1 cellular context compared by ENCODE assay signal in the genomic region with DNA sequence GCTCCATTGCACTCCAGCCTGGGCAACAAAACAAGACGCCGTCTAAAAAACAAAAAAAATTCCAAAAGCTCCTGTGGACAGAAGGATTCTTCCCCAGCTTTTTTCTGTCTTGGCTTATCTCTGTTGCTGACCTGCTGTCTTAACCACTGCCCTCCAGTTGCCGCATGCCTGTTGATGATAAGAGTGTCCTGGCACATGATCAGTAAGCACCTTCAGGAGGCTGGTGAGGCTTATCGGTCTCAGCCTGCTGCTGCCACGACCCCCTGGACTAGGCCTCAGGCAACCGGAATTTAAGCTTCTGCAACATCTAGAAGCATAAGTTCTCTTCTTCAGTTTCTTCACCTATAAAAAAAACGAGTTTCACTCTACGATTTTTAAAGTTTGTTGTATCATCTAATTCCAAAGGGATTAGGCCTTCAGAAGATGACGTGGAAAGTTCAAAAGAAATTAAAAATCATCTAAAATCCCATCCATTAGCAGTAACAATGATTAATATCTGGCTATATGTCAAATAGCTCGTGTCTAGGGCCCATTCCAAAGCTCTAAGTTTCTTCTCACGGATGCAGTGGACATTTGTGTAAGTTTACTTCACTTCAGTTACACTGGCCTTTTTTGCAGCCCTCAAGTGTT.
A peak's percentile ranks its signal among the peaks of the same experiment; 100 is the strongest.
TF ChIP-seq lines count a peak whose summit lies in the region.

No MANE protein-coding gene starts in this region.

TF ChIP-seq in K562, 482 proteins besides CTCF, POLR2A, EP300 and RAD21 (continued from another document and continues in another):
- TF ChIP-seq, protein P1, sequence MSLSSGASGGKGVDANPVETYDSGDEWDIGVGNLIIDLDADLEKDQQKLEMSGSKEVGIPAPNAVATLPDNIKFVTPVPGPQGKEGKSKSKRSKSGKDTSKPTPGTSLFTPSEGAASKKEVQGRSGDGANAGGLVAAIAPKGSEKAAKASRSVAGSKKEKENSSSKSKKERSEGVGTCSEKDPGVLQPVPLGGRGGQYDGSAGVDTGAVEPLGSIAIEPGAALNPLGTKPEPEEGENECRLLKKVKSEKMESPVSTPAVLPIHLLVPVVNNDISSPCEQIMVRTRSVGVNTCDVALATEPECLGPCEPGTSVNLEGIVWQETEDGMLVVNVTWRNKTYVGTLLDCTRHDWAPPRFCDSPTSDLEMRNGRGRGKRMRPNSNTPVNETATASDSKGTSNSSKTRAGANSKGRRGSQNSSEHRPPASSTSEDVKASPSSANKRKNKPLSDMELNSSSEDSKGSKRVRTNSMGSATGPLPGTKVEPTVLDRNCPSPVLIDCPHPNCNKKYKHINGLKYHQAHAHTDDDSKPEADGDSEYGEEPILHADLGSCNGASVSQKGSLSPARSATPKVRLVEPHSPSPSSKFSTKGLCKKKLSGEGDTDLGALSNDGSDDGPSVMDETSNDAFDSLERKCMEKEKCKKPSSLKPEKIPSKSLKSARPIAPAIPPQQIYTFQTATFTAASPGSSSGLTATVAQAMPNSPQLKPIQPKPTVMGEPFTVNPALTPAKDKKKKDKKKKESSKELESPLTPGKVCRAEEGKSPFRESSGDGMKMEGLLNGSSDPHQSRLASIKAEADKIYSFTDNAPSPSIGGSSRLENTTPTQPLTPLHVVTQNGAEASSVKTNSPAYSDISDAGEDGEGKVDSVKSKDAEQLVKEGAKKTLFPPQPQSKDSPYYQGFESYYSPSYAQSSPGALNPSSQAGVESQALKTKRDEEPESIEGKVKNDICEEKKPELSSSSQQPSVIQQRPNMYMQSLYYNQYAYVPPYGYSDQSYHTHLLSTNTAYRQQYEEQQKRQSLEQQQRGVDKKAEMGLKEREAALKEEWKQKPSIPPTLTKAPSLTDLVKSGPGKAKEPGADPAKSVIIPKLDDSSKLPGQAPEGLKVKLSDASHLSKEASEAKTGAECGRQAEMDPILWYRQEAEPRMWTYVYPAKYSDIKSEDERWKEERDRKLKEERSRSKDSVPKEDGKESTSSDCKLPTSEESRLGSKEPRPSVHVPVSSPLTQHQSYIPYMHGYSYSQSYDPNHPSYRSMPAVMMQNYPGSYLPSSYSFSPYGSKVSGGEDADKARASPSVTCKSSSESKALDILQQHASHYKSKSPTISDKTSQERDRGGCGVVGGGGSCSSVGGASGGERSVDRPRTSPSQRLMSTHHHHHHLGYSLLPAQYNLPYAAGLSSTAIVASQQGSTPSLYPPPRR (CRISPR knock-in tag; IDR thresholded peaks at IDR 0.05; ENCODE audit: borderline replicate concordance), result peak; percentile 97; the same call in 1 of the 2 replicates
- peak; percentile 100 for TF ChIP-seq DPF2 (IDR thresholded peaks at IDR 0.05)
- TF ChIP-seq ZBTB8A (IDR thresholded peaks at IDR 0.05; ENCODE audit: partially characterized antibody), result no peak
- TF ChIP-seq ZNF507 (tag; conservative IDR thresholded peaks at IDR 0.05), result no peak
- TF ChIP-seq ZNF436 (CRISPR knock-in tag; IDR thresholded peaks at IDR 0.05), result no peak
- peak; percentile 62; the same call in 1 of the 2 replicates for TF ChIP-seq ZNF707 (CRISPR knock-in tag; conservative IDR thresholded peaks at IDR 0.05)
- TF ChIP-seq MECOM (CRISPR knock-in tag; IDR thresholded peaks at IDR 0.05), result peak; percentile 93
- peak; percentile 65; the same call in 1 of the 2 replicates for TF ChIP-seq RB1 (IDR thresholded peaks at IDR 0.05; ENCODE audit: low read depth)
- peak; percentile 96 for TF ChIP-seq NCOA1 (IDR thresholded peaks at IDR 0.05; ENCODE audit: low read depth)
- peak; percentile 77; the same call in 1 of the 2 replicates for TF ChIP-seq E2F3 (CRISPR knock-in tag; IDR thresholded peaks at IDR 0.05)
- TF ChIP-seq HNRNPH1 (optimal IDR thresholded peaks at IDR 0.05; ENCODE audit: low read depth, low read length), result no peak
- TF ChIP-seq ZC3H8 (IDR thresholded peaks at IDR 0.05), result no peak
- no peak for TF ChIP-seq XRCC3 (IDR thresholded peaks at IDR 0.05)
- peak; percentile 98 for TF ChIP-seq HLTF (IDR thresholded peaks at IDR 0.05)
- TF ChIP-seq, protein P2, sequence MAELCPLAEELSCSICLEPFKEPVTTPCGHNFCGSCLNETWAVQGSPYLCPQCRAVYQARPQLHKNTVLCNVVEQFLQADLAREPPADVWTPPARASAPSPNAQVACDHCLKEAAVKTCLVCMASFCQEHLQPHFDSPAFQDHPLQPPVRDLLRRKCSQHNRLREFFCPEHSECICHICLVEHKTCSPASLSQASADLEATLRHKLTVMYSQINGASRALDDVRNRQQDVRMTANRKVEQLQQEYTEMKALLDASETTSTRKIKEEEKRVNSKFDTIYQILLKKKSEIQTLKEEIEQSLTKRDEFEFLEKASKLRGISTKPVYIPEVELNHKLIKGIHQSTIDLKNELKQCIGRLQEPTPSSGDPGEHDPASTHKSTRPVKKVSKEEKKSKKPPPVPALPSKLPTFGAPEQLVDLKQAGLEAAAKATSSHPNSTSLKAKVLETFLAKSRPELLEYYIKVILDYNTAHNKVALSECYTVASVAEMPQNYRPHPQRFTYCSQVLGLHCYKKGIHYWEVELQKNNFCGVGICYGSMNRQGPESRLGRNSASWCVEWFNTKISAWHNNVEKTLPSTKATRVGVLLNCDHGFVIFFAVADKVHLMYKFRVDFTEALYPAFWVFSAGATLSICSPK (IDR thresholded peaks at IDR 0.05; ENCODE audit: borderline replicate concordance), result no peak
- TF ChIP-seq POLR2AphosphoS5 (IDR thresholded peaks at IDR 0.05; ENCODE audit: control insufficient read depth, insufficient read depth, low read depth, low read length), result peak; percentile 99
- TF ChIP-seq FUS (optimal IDR thresholded peaks at IDR 0.05; ENCODE audit: low read depth, low read length), result no peak
- TF ChIP-seq, protein P3, sequence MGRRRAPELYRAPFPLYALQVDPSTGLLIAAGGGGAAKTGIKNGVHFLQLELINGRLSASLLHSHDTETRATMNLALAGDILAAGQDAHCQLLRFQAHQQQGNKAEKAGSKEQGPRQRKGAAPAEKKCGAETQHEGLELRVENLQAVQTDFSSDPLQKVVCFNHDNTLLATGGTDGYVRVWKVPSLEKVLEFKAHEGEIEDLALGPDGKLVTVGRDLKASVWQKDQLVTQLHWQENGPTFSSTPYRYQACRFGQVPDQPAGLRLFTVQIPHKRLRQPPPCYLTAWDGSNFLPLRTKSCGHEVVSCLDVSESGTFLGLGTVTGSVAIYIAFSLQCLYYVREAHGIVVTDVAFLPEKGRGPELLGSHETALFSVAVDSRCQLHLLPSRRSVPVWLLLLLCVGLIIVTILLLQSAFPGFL (CRISPR knock-in tag; IDR thresholded peaks at IDR 0.05), result no peak
- no peak for TF ChIP-seq HNRNPL (IDR thresholded peaks at IDR 0.05; ENCODE audit: low read depth, low read length)
- TF ChIP-seq ZFP30 (CRISPR knock-in tag; IDR thresholded peaks at IDR 0.05; ENCODE audit: borderline replicate concordance), result no peak
- no peak for TF ChIP-seq SIN3B (IDR thresholded peaks at IDR 0.05; ENCODE audit: low read depth)
- TF ChIP-seq, protein P4, sequence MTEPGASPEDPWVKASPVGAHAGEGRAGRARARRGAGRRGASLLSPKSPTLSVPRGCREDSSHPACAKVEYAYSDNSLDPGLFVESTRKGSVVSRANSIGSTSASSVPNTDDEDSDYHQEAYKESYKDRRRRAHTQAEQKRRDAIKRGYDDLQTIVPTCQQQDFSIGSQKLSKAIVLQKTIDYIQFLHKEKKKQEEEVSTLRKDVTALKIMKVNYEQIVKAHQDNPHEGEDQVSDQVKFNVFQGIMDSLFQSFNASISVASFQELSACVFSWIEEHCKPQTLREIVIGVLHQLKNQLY (CRISPR knock-in tag; conservative IDR thresholded peaks at IDR 0.05), result no peak
- TF ChIP-seq KDM1A (IDR thresholded peaks at IDR 0.05), result peak; percentile 97 to 98
- TF ChIP-seq, protein P5, sequence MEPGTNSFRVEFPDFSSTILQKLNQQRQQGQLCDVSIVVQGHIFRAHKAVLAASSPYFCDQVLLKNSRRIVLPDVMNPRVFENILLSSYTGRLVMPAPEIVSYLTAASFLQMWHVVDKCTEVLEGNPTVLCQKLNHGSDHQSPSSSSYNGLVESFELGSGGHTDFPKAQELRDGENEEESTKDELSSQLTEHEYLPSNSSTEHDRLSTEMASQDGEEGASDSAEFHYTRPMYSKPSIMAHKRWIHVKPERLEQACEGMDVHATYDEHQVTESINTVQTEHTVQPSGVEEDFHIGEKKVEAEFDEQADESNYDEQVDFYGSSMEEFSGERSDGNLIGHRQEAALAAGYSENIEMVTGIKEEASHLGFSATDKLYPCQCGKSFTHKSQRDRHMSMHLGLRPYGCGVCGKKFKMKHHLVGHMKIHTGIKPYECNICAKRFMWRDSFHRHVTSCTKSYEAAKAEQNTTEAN (CRISPR knock-in tag; IDR thresholded peaks at IDR 0.05), result no peak
- TF ChIP-seq NR3C1 (CRISPR knock-in tag; IDR thresholded peaks at IDR 0.05), result no peak
- peak; percentile 84 for TF ChIP-seq ZFX (CRISPR knock-in tag; IDR thresholded peaks at IDR 0.05)
- TF ChIP-seq ZNF583 (CRISPR knock-in tag; IDR thresholded peaks at IDR 0.05), result peak; percentile 88
- TF ChIP-seq, protein P6, sequence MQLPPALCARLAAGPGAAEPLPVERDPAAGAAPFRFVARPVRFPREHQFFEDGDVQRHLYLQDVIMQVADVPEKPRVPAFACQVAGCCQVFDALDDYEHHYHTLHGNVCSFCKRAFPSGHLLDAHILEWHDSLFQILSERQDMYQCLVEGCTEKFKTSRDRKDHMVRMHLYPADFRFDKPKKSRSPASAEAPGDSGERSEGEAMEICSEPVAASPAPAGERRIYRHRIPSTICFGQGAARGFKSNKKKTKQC (CRISPR knock-in tag; IDR thresholded peaks at IDR 0.05), result no peak
- peak; percentile 57 to 78; a peak in 3 of 4 replicates for TF ChIP-seq MAZ (CRISPR knock-in tag; conservative IDR thresholded peaks at IDR 0.05 in 1 of 2, IDR thresholded peaks at IDR 0.05 in 1 of 2)
- peak in 1 of 3 experiments; percentile 41 for TF ChIP-seq YY1 (IDR thresholded peaks at IDR 0.05; ENCODE audit: borderline replicate concordance in 1 of 3, control insufficient read depth in 1 of 3, extremely low read depth in 1 of 3, insufficient read depth in 3 of 3, insufficient read length in 1 of 3, insufficient replicate concordance in 2 of 3, low read depth in 1 of 3, low read length in 2 of 3)
- TF ChIP-seq NFE2 (IDR thresholded peaks at IDR 0.05; ENCODE audit: low read depth), result peak; percentile 77
- no peak for TF ChIP-seq NELFE (IDR thresholded peaks at IDR 0.05; ENCODE audit: insufficient read depth, insufficient read length)
- TF ChIP-seq JUND (IDR thresholded peaks at IDR 0.05; ENCODE audit: borderline replicate concordance, low read depth, low read length), result peak; percentile 87
- TF ChIP-seq JUND (tag; IDR thresholded peaks at IDR 0.05; ENCODE audit: borderline replicate concordance, low read depth, low read length), result peak; percentile 71; the same call in 1 of the 3 replicates
- no peak for TF ChIP-seq ZNF785 (CRISPR knock-in tag; IDR thresholded peaks at IDR 0.05)
- TF ChIP-seq, protein P7, sequence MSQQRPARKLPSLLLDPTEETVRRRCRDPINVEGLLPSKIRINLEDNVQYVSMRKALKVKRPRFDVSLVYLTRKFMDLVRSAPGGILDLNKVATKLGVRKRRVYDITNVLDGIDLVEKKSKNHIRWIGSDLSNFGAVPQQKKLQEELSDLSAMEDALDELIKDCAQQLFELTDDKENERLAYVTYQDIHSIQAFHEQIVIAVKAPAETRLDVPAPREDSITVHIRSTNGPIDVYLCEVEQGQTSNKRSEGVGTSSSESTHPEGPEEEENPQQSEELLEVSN (IDR thresholded peaks at IDR 0.05; ENCODE audit: borderline replicate concordance in 1 of 2, extremely low read depth in 1 of 2, insufficient read depth in 1 of 2, insufficient read length in 1 of 2, low read depth in 1 of 2, low read length in 1 of 2, poor library complexity in 1 of 2, severe bottlenecking in 1 of 2), result peak in 1 of 2 experiments; percentile 18
- no peak for TF ChIP-seq ZNF551 (CRISPR knock-in tag; IDR thresholded peaks at IDR 0.05)
- peak; percentile 65 for TF ChIP-seq EP400 (IDR thresholded peaks at IDR 0.05)
- no peak for TF ChIP-seq ZNF212 (CRISPR knock-in tag; IDR thresholded peaks at IDR 0.05)
- peak; percentile 98 for TF ChIP-seq ZNF589 (CRISPR knock-in tag; IDR thresholded peaks at IDR 0.05; ENCODE audit: low read depth)
- peak; percentile 92 for TF ChIP-seq ZNF311 (CRISPR knock-in tag; IDR thresholded peaks at IDR 0.05)
- 0 out of 2 replicates have a peak, but pooled peaks have one; percentile 68 for TF ChIP-seq HMG20A (CRISPR knock-in tag; conservative IDR thresholded peaks at IDR 0.05)
- 0 out of 2 replicates have a peak, but pooled peaks have one; percentile 42 for TF ChIP-seq ZNF324 (CRISPR knock-in tag; IDR thresholded peaks at IDR 0.05)
- TF ChIP-seq, protein P8, sequence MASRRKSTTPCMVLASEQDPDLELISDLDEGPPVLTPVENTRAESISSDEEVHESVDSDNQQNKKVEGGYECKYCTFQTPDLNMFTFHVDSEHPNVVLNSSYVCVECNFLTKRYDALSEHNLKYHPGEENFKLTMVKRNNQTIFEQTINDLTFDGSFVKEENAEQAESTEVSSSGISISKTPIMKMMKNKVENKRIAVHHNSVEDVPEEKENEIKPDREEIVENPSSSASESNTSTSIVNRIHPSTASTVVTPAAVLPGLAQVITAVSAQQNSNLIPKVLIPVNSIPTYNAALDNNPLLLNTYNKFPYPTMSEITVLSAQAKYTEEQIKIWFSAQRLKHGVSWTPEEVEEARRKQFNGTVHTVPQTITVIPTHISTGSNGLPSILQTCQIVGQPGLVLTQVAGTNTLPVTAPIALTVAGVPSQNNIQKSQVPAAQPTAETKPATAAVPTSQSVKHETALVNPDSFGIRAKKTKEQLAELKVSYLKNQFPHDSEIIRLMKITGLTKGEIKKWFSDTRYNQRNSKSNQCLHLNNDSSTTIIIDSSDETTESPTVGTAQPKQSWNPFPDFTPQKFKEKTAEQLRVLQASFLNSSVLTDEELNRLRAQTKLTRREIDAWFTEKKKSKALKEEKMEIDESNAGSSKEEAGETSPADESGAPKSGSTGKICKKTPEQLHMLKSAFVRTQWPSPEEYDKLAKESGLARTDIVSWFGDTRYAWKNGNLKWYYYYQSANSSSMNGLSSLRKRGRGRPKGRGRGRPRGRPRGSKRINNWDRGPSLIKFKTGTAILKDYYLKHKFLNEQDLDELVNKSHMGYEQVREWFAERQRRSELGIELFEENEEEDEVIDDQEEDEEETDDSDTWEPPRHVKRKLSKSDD (conservative IDR thresholded peaks at IDR 0.05; ENCODE audit: low read length), result no peak
- TF ChIP-seq, protein P9, sequence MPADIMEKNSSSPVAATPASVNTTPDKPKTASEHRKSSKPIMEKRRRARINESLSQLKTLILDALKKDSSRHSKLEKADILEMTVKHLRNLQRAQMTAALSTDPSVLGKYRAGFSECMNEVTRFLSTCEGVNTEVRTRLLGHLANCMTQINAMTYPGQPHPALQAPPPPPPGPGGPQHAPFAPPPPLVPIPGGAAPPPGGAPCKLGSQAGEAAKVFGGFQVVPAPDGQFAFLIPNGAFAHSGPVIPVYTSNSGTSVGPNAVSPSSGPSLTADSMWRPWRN (IDR thresholded peaks at IDR 0.05; ENCODE audit: low read depth), result peak; percentile 100
